ENCODE assay signal across 34 cellular contexts in genomic region chr14:92710001-92710341, GRCh38.
"Had no signal": no experiment of that assay in that cellular context is flagged by ENCODE, and none has a peak within 500 bp of the region (broad histone marks: within the 10 kb centered on the region; RNA-seq: fewer than 3 reads in every experiment).

No MANE protein-coding gene starts in this region.

- H3K4me1 Mint-ChIP-seq: activated CD4-positive, alpha-beta memory T cell treated with anti-CD3 and anti-CD28 coated beads, Interleukin-2, amount 10 ng/mL, durations not matched to agents 7 days and 5 days; activated naive CD8-positive, alpha-beta T cell treated with anti-CD3 and anti-CD28 coated beads for 36 hours; activated T-helper 17 cell treated with anti-CD3 and anti-CD28 coated beads, Interleukin-2, amount 50 U/mL, for 72 hours; central memory CD8-positive, alpha-beta T cell had no signal

- H3K9me2 ChIP-seq: SK-N-SH had no signal

- H3K9ac ChIP-seq: SK-N-SH had no signal

- H3K4me3 Mint-ChIP-seq: activated CD4-positive, alpha-beta memory T cell treated with anti-CD3 and anti-CD28 coated beads, Interleukin-2, amount 10 ng/mL, durations not matched to agents 7 days and 5 days; activated naive CD8-positive, alpha-beta T cell treated with anti-CD3 and anti-CD28 coated beads for 36 hours; activated T-cell treated with anti-CD3 and anti-CD28 coated beads, Interleukin-2, amount 50 U/mL, for 72 hours; activated T-helper 17 cell treated with anti-CD3 and anti-CD28 coated beads, Interleukin-2, amount 50 U/mL, for 72 hours; central memory CD8-positive, alpha-beta T cell had no signal

- H3K27ac Mint-ChIP-seq: activated CD4-positive, alpha-beta memory T cell treated with anti-CD3 and anti-CD28 coated beads, Interleukin-2, amount 10 ng/mL, durations not matched to agents 7 days and 5 days; activated naive CD8-positive, alpha-beta T cell treated with anti-CD3 and anti-CD28 coated beads for 36 hours; activated T-cell treated with anti-CD3 and anti-CD28 coated beads, Interleukin-2, amount 50 U/mL, for 72 hours; activated T-helper 17 cell treated with anti-CD3 and anti-CD28 coated beads, Interleukin-2, amount 50 U/mL, for 72 hours had no signal

- H3K4me1 ChIP-seq: ascending aorta had no signal

- H3K9me3 Mint-ChIP-seq: activated CD4-positive, alpha-beta memory T cell treated with anti-CD3 and anti-CD28 coated beads, Interleukin-2, amount 10 ng/mL, durations not matched to agents 7 days and 5 days; activated naive CD8-positive, alpha-beta T cell treated with anti-CD3 and anti-CD28 coated beads for 36 hours; activated T-cell treated with anti-CD3 and anti-CD28 coated beads, Interleukin-2, amount 50 U/mL, for 72 hours; activated T-helper 17 cell treated with anti-CD3 and anti-CD28 coated beads, Interleukin-2, amount 50 U/mL, for 72 hours; central memory CD8-positive, alpha-beta T cell had no signal

- H3K9me3 ChIP-seq: ascending aorta, Peyer's patch, SJSA1, SK-N-SH had no signal

- H3K4me3 ChIP-seq: ascending aorta, cardiac muscle cell, K562, Peyer's patch, SJSA1 had no signal

- ATAC-seq: activated T-cell treated with anti-CD3 and anti-CD28 coated beads, Interleukin-2, amount 50 U/mL, for 72 hours; activated T-helper 17 cell treated with anti-CD3 and anti-CD28 coated beads, Interleukin-2, amount 50 U/mL, for 72 hours; K562; PC-3 had no signal

- H3K36me3 Mint-ChIP-seq: activated naive CD8-positive, alpha-beta T cell treated with anti-CD3 and anti-CD28 coated beads for 36 hours had no signal

- DNase-seq: activated CD4-positive, alpha-beta memory T cell treated with anti-CD3 and anti-CD28 coated beads, Interleukin-2, amount 10 ng/mL, durations not matched to agents 7 days and 5 days; activated CD4-positive, alpha-beta T cell treated with anti-CD3 and anti-CD28 coated beads for 1 hour; activated CD4-positive, alpha-beta T cell treated with anti-CD3 and anti-CD28 coated beads for 48 hours; activated CD4-positive, CD25-positive, alpha-beta regulatory T cell; activated effector memory CD4-positive, alpha-beta T cell treated with anti-CD3 and anti-CD28 coated beads, Interleukin-2, amount 50 U/mL, for 16 hours; activated naive CD4-positive, alpha-beta T cell; activated naive CD4-positive, alpha-beta T cell treated with anti-CD3 and anti-CD28 coated beads, Interleukin-2, amount 50 U/mL, for 16 hours; activated naive CD8-positive, alpha-beta T cell treated with anti-CD3 and anti-CD28 coated beads for 36 hours; activated T-cell treated with anti-CD3 and anti-CD28 coated beads, Interleukin-2, amount 50 U/mL, for 1 hour; activated T-cell treated with anti-CD3 and anti-CD28 coated beads, Interleukin-2, amount 50 U/mL, for 72 hours; amniotic stem cell; NCI-H1105; NCI-H1417 treated with DMSO at 0.1 percent for 48 hours; NCI-H1930; NCI-H2081 treated with DMSO at 0.1 percent for 48 hours; NCI-H226; NCI-H446 treated with DMSO at 0.1 percent for 48 hours; NCI-H524; NCI-H69; PC-3; Peyer's patch; RPMI8226; SHP77 treated with DMSO at 0.1 percent for 48 hours; SK-N-SH; T-helper 1 cell; T-helper 2 cell; T1000; WERI-Rb-1 had no signal

- H3K27me3 Mint-ChIP-seq: activated CD4-positive, alpha-beta memory T cell treated with anti-CD3 and anti-CD28 coated beads, Interleukin-2, amount 10 ng/mL, durations not matched to agents 7 days and 5 days; activated naive CD8-positive, alpha-beta T cell treated with anti-CD3 and anti-CD28 coated beads for 36 hours; activated T-helper 17 cell treated with anti-CD3 and anti-CD28 coated beads, Interleukin-2, amount 50 U/mL, for 72 hours had no signal

- H3K27me3 ChIP-seq: ascending aorta, cardiac muscle cell, Peyer's patch, SJSA1 had no signal

- H3K27ac ChIP-seq: ascending aorta, cardiac muscle cell, Peyer's patch, SJSA1, WERI-Rb-1 had no signal

- H3K4me2 ChIP-seq: SK-N-SH had no signal
